8 cellular contexts compared by ENCODE assay signal in the genomic region with DNA sequence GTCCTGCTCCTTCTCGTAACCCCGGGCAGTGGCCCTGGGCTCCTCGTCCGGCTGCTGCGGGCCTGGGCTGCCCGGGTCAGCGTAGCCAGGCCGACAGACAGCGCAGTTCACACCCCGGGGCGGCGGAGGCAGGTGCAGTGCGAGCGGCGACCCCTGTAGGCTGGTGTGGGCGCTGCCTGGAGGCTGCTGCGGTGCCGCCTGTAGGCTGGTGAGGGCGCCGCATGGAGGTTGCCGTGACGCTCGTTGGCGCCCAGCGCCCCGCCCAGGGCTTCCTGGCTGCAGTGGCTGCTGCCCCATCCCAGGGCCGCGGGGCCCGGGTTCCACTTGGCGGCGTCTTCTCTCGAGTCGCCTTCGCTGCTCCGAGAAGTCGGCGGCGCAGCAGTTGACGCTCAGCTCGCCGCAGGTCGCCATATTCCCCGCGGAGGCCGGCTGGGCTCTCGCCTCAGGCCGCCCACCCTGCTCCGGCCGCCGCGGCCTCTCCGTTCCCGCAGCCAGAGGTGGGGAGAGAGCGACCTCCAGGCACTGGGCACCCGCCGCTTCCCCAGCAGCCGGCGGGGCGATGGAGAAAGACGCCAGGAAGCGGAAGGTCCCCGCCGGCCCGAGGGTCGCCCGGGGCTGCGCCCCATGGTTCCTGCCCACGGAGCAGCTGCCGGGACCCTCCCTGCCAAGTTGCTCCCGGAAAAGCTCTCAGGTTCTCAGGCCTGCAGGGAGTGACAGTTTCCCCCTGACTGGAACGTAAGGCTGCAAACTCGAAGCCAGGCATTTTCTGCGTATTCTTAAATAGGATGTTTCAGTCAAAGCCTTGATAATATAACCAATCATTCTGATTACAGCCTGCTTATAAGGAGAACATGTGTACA. TPM values are rescaled to one million over a fixed set of nuclear protein-coding genes. Genes with fewer than 3 reads are reported as not detected.
DNase-seq lines count a peak whose midpoint lies in the region; ATAC-seq, FAIRE-seq and TF ChIP-seq lines count a peak whose summit lies in the region.
"Not testable (repeated sequence)": the region's sequence is repeated elsewhere in the genome, so short reads cannot be mapped to it uniquely, and the experiment has no call there.

A gene (plus strand): TSS at position 265 of the 860 bp plus-strand sequence. CDS start 5,533 bp downstream, outside the sequence.

- H3K4me1 Mint-ChIP-seq in activated CD8-positive, alpha-beta memory T cell treated with anti-CD3 and anti-CD28 coated beads, Interleukin-2, amount 10 ng/mL, durations not matched to agents 7 days and 5 days, result not testable (repeated sequence)

- not testable (repeated sequence) for H3K4me1 ChIP-seq in heart left ventricle, psoas muscle

- ATAC-seq in GM19324 (IDR thresholded peaks at IDR 0.05; ENCODE audit: low FRiP score, unreplicated experiment) (peak; percentile 99), GM21717 (IDR thresholded peaks at IDR 0.05; ENCODE audit: unreplicated experiment) (peak; percentile 97), HG02970 (IDR thresholded peaks at IDR 0.05; ENCODE audit: low FRiP score, unreplicated experiment) (peak; percentile 97), HG03442 (IDR thresholded peaks at IDR 0.05; ENCODE audit: unreplicated experiment) (peak; percentile 98), heart left ventricle (peak; percentile 85 to 99 (median 99)), psoas muscle (peak; percentile 97 to 100 (median 100))
- peak; percentile 100 for ATAC-seq in activated CD8-positive, alpha-beta memory T cell treated with anti-CD3 and anti-CD28 coated beads, Interleukin-2, amount 10 ng/mL, durations not matched to agents 7 days and 5 days

- H3K27me3 ChIP-seq in heart left ventricle; psoas muscle (ENCODE audit: insufficient read depth in 3 of 3, low read length in 2 of 3): not testable (repeated sequence)

- not testable (repeated sequence) for H3K27ac ChIP-seq in heart left ventricle, psoas muscle

- not testable (repeated sequence) for TF ChIP-seq CTCF in heart left ventricle (IDR thresholded peaks at IDR 0.05); psoas muscle (IDR thresholded peaks at IDR 0.05)

- not testable (repeated sequence) for H3K36me3 ChIP-seq in heart left ventricle; psoas muscle (ENCODE audit: insufficient read depth in 1 of 2, low read depth in 1 of 2)

- H3K9me3 ChIP-seq in heart left ventricle, psoas muscle: not testable (repeated sequence)

- FAIRE-seq in GM12892 (lab: Jason Lieb, UNC), result peak; percentile 94

- not testable (repeated sequence) for H3K4me3 Mint-ChIP-seq in activated CD8-positive, alpha-beta memory T cell treated with anti-CD3 and anti-CD28 coated beads, Interleukin-2, amount 10 ng/mL, durations not matched to agents 7 days and 5 days

- H3K36me3 Mint-ChIP-seq in activated CD8-positive, alpha-beta memory T cell treated with anti-CD3 and anti-CD28 coated beads, Interleukin-2, amount 10 ng/mL, durations not matched to agents 7 days and 5 days, result not testable (repeated sequence)

- H3K4me3 ChIP-seq in heart left ventricle, psoas muscle: not testable (repeated sequence)

- intact Hi-C loops in heart left ventricle (cut with DNase I); psoas muscle (cut with DNase I): not testable (repeated sequence)

- DNase-seq in GM12892 (ENCODE audit: insufficient read length); activated CD8-positive, alpha-beta memory T cell treated with anti-CD3 and anti-CD28 coated beads, Interleukin-2, amount 10 ng/mL, durations not matched to agents 7 days and 5 days; heart left ventricle; psoas muscle: not testable (repeated sequence)

- CTCF ChIA-PET in activated CD8-positive, alpha-beta memory T cell treated with anti-CD3 and anti-CD28 coated beads, Interleukin-2, amount 10 ng/mL, durations not matched to agents 7 days and 5 days (lab: Charles Lee), result not testable (repeated sequence)

- WGBS in heart left ventricle, 4 donors, result no CpG with 5 or more reads among the region's 73 CpGs
- no CpG with 5 or more reads among the region's 73 CpGs for WGBS in psoas muscle, 3 donors

- H3K9me3 Mint-ChIP-seq in activated CD8-positive, alpha-beta memory T cell treated with anti-CD3 and anti-CD28 coated beads, Interleukin-2, amount 10 ng/mL, durations not matched to agents 7 days and 5 days (ENCODE audit: low read depth), result not testable (repeated sequence)

- H3K27me3 Mint-ChIP-seq in activated CD8-positive, alpha-beta memory T cell treated with anti-CD3 and anti-CD28 coated beads, Interleukin-2, amount 10 ng/mL, durations not matched to agents 7 days and 5 days, result not testable (repeated sequence)

- not testable (repeated sequence) for TF ChIP-seq POLR2A in GM12892 (IDR thresholded peaks at IDR 0.05; ENCODE audit: low read depth, low read length); heart left ventricle (IDR thresholded peaks at IDR 0.05)

- H3K27ac Mint-ChIP-seq in activated CD8-positive, alpha-beta memory T cell treated with anti-CD3 and anti-CD28 coated beads, Interleukin-2, amount 10 ng/mL, durations not matched to agents 7 days and 5 days, result not testable (repeated sequence)

RNA-seq across cellular contexts. Expression of the gene that starts here (rescaled TPM):
- polyA plus RNA-seq in GM12892 (2012; ENCODE audit: missing spikeins), result 1.2 TPM
- 1 to 10 TPM in 1 of 2 experiments, under 1 TPM in 1; 0.99 to 1.4 TPM for total RNA-seq in activated CD8-positive, alpha-beta memory T cell treated with anti-CD3 and anti-CD28 coated beads, Interleukin-2, amount 10 ng/mL, durations not matched to agents 7 days and 5 days
- 1 to 10 TPM in 5 of 9 donors, under 1 TPM in 1, not detected in 3; 0.47 to 3.3 (median 1.9) TPM for total RNA-seq in heart left ventricle
- polyA plus RNA-seq in heart left ventricle, result 1 to 10 TPM in 1 of 2 donors, under 1 TPM in 1; 0.83 to 1.2 TPM
- total RNA-seq in psoas muscle, result 1 to 10 TPM; 2.2 to 5.0 (median 3.9) TPM
- polyA plus RNA-seq in psoas muscle, result 1 to 10 TPM in 2 of 3 donors, under 1 TPM in 1; 0.20 to 3.5 (median 2.7) TPM
